In genomic region chr16:85310868-85311585, GRCh38 we compare ENCODE assay signal across 11 cellular contexts.
DNase-seq lines count a peak whose midpoint lies in the region; ATAC-seq, FAIRE-seq and TF ChIP-seq lines count a peak whose summit lies in the region.
"Had no signal": no experiment of that assay in that cellular context is flagged by ENCODE, and none has a peak within 500 bp of the region (broad histone marks: within the 10 kb centered on the region; RNA-seq: fewer than 3 reads in every experiment).

No MANE protein-coding gene starts in this region.

- FAIRE-seq in HTR-8/SVneo (lab: Jason Lieb, UNC), result no peak
- FAIRE-seq: RCC 7860 had no signal

- no peak for TF ChIP-seq POLR2A in heart left ventricle (IDR thresholded peaks at IDR 0.05)

- H3K9me3 Mint-ChIP-seq in activated T-cell treated with anti-CD3 and anti-CD28 coated beads, Interleukin-2, amount 50 U/mL, for 24 hours, result no peaks in the 10 kb centered on the region

- TF ChIP-seq CTCF in heart left ventricle (IDR thresholded peaks at IDR 0.05), result no peak

- peak; percentile 48 to 69 (median 66) for ATAC-seq in heart left ventricle

- no peaks in the 10 kb centered on the region for H3K36me3 ChIP-seq in heart left ventricle

- peaks cover 3% of the 10 kb centered on the region for H3K27me3 Mint-ChIP-seq in activated T-cell treated with anti-CD3 and anti-CD28 coated beads, Interleukin-2, amount 50 U/mL, for 24 hours

- H3K4me1 Mint-ChIP-seq in activated T-cell treated with anti-CD3 and anti-CD28 coated beads, Interleukin-2, amount 50 U/mL, for 24 hours (ENCODE audit: low read depth), result peaks cover 46% of the 10 kb centered on the region

- peak; percentile 34 for DNase-seq in activated CD4-positive, alpha-beta T cell treated with anti-CD3 and anti-CD28 coated beads for 48 hours
- no peak for DNase-seq in activated CD4-positive, alpha-beta T cell treated with anti-CD3 and anti-CD28 coated beads for 1 hour
- DNase-seq in activated T-cell treated with anti-CD3 and anti-CD28 coated beads, Interleukin-2, amount 50 U/mL, for 24 hours, result peak; percentile 51
- DNase-seq in heart left ventricle (peak in 2 of 5 donors; percentile 60 to 64), substantia nigra (lab: John Stamatoyannopoulos, UW) (peak in 5 of 49 donors; percentile 12 to 79 (median 46)), DMS79 treated with DMSO at 0.1 percent for 48 hours (lab: John Stamatoyannopoulos, UW) (no peak), HTR-8/SVneo (ENCODE audit: insufficient read length, low spot score) (no peak), NCI-H1417 treated with DMSO at 0.1 percent for 48 hours (lab: John Stamatoyannopoulos, UW) (no peak)
- DNase-seq: ACHN, MM.1S had no signal

- 28 to 53% (median 41%) methylated on average over 10 to 27 of the region's 27 CpGs for WGBS in heart left ventricle, 4 donors

- H3K27ac ChIP-seq in heart left ventricle, result peak overlapping the region in 3 of 12 donors; percentile 15 to 44 (median 34)
- peak overlapping the region; percentile 98 for H3K27ac ChIP-seq in substantia nigra (ENCODE audit: low read depth, low read length, poor library complexity, severe bottlenecking)

- H3K4me3 ChIP-seq in heart left ventricle, result no peak overlapping the region

- no peak overlapping the region for H3K27ac Mint-ChIP-seq in activated T-cell treated with anti-CD3 and anti-CD28 coated beads, Interleukin-2, amount 50 U/mL, for 24 hours

- no peaks in the 10 kb centered on the region for H3K9me3 ChIP-seq in heart left ventricle

- intact Hi-C loops in heart left ventricle (cut with DNase I), result loop anchor here in 2 of 10 donors (10.0 kb wide), 2 partner anchors 294 to 304 kb away; partner anchors contain the start of gene GSE1 (in 1 of the 2)

- no peaks in the 10 kb centered on the region for H3K36me3 Mint-ChIP-seq in activated T-cell treated with anti-CD3 and anti-CD28 coated beads, Interleukin-2, amount 50 U/mL, for 24 hours (ENCODE audit: low read depth)

- H3K27me3 ChIP-seq in heart left ventricle, result no peaks in the 10 kb centered on the region

- peaks cover 8 to 66% (median 44%) of the 10 kb centered on the region in 12 donors for H3K4me1 ChIP-seq in heart left ventricle

- peak overlapping the region; percentile 29 for H3K4me3 Mint-ChIP-seq in activated T-cell treated with anti-CD3 and anti-CD28 coated beads, Interleukin-2, amount 50 U/mL, for 24 hours

Comparison
In these comparisons a context has a peak if more than half of its experiments do, and no peak if none do; other contexts are left out.
1. DNase-seq: peak in activated CD4-positive, alpha-beta T cell treated with anti-CD3 and anti-CD28 coated beads for 48 hours (single experiment) and activated T-cell treated with anti-CD3 and anti-CD28 coated beads, Interleukin-2, amount 50 U/mL, for 24 hours (single experiment); none in activated CD4-positive, alpha-beta T cell treated with anti-CD3 and anti-CD28 coated beads for 1 hour (single experiment), DMS79 treated with DMSO at 0.1 percent for 48 hours (single experiment), HTR-8/SVneo (single experiment) and NCI-H1417 treated with DMSO at 0.1 percent for 48 hours (single experiment).